In genomic region chr20:32045999-32046398, GRCh38 we compare ENCODE assay signal across 17 cellular contexts. TPM values are rescaled to one million over a fixed set of nuclear protein-coding genes. Genes with fewer than 3 reads are reported as not detected.
DNase-seq lines count a peak whose midpoint lies in the region; ATAC-seq and TF ChIP-seq lines count a peak whose summit lies in the region.
"Had no signal": no experiment of that assay in that cellular context is flagged by ENCODE, and none has a peak within 500 bp of the region (broad histone marks: within the 10 kb centered on the region; RNA-seq: fewer than 3 reads in every experiment).

No MANE protein-coding gene starts in this region.

- no peaks in the 10 kb centered on the region for H3K36me3 Mint-ChIP-seq in nephron progenitor cell (ENCODE audit: low read depth)
- H3K36me3 Mint-ChIP-seq: CD8-positive, alpha-beta memory T cell had no signal

- no peak overlapping the region for H3K27ac ChIP-seq in spleen

- no peak overlapping the region for H3K27ac Mint-ChIP-seq in nephron progenitor cell
- H3K27ac Mint-ChIP-seq: CD4-positive, CD25-positive, alpha-beta regulatory T cell; CD8-positive, alpha-beta memory T cell; HFFc6 had no signal

- peaks cover 53% of the 10 kb centered on the region for H3K27me3 Mint-ChIP-seq in nephron progenitor cell (ENCODE audit: low read depth, poor library complexity)

- in situ Hi-C loops in SK-MEL-5 (cut with HindIII; ENCODE audit: low pct_unique_long_range_greater_than_20kb, low sequenced_read_pairs) = no loop called here

- H3K9me3 ChIP-seq in spleen = no peaks in the 10 kb centered on the region
- H3K9me3 ChIP-seq: BE2C had no signal

- intact Hi-C loops in spleen (cut with DNase I; ENCODE audit: low total_unique reads) = no loop called here

- no peaks in the 10 kb centered on the region for H3K36me3 ChIP-seq in spleen
- H3K36me3 ChIP-seq: BE2C had no signal

- no peak overlapping the region for H3K4me3 Mint-ChIP-seq in nephron progenitor cell
- H3K4me3 Mint-ChIP-seq: CD4-positive, CD25-positive, alpha-beta regulatory T cell; CD8-positive, alpha-beta memory T cell; HFFc6 had no signal

- H3K27me3 ChIP-seq in spleen (replicated peaks in 1 of 7) = peaks cover 0 to 14% (median 0%) of the 10 kb centered on the region in 7 donors

- no peak for TF ChIP-seq CTCF in nephron progenitor cell (IDR thresholded peaks at IDR 0.05)
- no peak for TF ChIP-seq CTCF in spleen (IDR thresholded peaks at IDR 0.05 in 8 of 11, conservative IDR thresholded peaks at IDR 0.05 in 3 of 11)

- peaks cover 3% of the 10 kb centered on the region for H3K9me3 Mint-ChIP-seq in nephron progenitor cell
- H3K9me3 Mint-ChIP-seq: CD4-positive, CD25-positive, alpha-beta regulatory T cell; CD8-positive, alpha-beta memory T cell; HFFc6 had no signal

- peaks cover 14% of the 10 kb centered on the region for H3K4me1 Mint-ChIP-seq in nephron progenitor cell

- peaks cover 0 to 43% (median 11%) of the 10 kb centered on the region in 6 donors for H3K4me1 ChIP-seq in spleen
- H3K4me1 ChIP-seq: BE2C, Caco-2 had no signal

- TF ChIP-seq POLR2A in spleen (IDR thresholded peaks at IDR 0.05) = no peak

- 80 to 89% (median 85%) methylated on average over 3 of the region's 3 CpGs for WGBS in spleen, 5 donors

- DNase-seq in HuH-7 (ENCODE audit: low spot score) (peak; percentile 49), SK-MEL-5 (ENCODE audit: low read depth, low spot score) (peak; percentile 94), foreskin melanocyte (peak; percentile 76), hepatic stellate cell (ENCODE audit: low spot score) (no peak), nephron progenitor cell (no peak), spleen (no peak)
- DNase-seq: ACHN; BE2C; C1 segment of cervical spinal cord; CD4-positive, CD25-positive, alpha-beta regulatory T cell; CD8-positive, alpha-beta memory T cell; GOT3; H7; HFFc6 had no signal

- no peak overlapping the region for H3K4me3 ChIP-seq in spleen

- ATAC-seq in GM21367 (IDR thresholded peaks at IDR 0.05; ENCODE audit: unreplicated experiment) = no peak
- ATAC-seq: HCT116 had no signal

RNA-seq across cellular contexts. Expression of gene HCK, which starts 6.0 kb away (rescaled TPM):
- total RNA-seq in SK-MEL-5 (2014; rRNA removed; shearing (Covaris generic)) = not detected in 2 replicates
- polyA plus RNA-seq in SK-MEL-5 (2015; cell fraction: cytosol; rRNA removed) = not detected in 2 replicates
- not detected in 2 replicates for polyA plus RNA-seq in SK-MEL-5 (2015; cell fraction: nucleus; rRNA removed)
- total RNA-seq in spleen = 100 to 1,000 TPM; 139 to 341 (median 155) TPM
- 10 to 100 TPM; 44.3 to 76.4 (median 53.0) TPM for polyA plus RNA-seq in spleen
- total RNA-seq: Caco-2; CD4-positive, CD25-positive, alpha-beta regulatory T cell; HFFc6 had no signal
- polyA plus RNA-seq: CD8-positive, alpha-beta memory T cell had no signal

RNA-seq across cellular contexts. Expression of gene CCM2L, which starts 35.8 kb away (rescaled TPM):
- 0.08 and 0.16 TPM in 2 replicates for total RNA-seq in SK-MEL-5 (2014; rRNA removed; shearing (Covaris generic))
- 0.15 and 0.27 TPM in 2 replicates for polyA plus RNA-seq in SK-MEL-5 (2015; cell fraction: cytosol; rRNA removed)
- not detected in 2 replicates for polyA plus RNA-seq in SK-MEL-5 (2015; cell fraction: nucleus; rRNA removed)
- total RNA-seq in spleen = 100 to 1,000 TPM in 5 of 7 donors, 10 to 100 TPM in 2; 64.8 to 186 (median 138) TPM
- polyA plus RNA-seq in spleen = 100 to 1,000 TPM in 1 of 3 donors, 10 to 100 TPM in 2; 27.6 to 158 (median 71.1) TPM
- total RNA-seq: CD4-positive, CD25-positive, alpha-beta regulatory T cell; CD8-positive, alpha-beta memory T cell; HFFc6 had no signal
- polyA plus RNA-seq: CD4-positive, CD25-positive, alpha-beta regulatory T cell; CD8-positive, alpha-beta memory T cell had no signal

Comparison
In these comparisons a context has a peak if more than half of its experiments do, and no peak if none do; other contexts are left out.
1. DNase-seq: peak in HuH-7 (single experiment), SK-MEL-5 (single experiment) and foreskin melanocyte (single experiment); none in hepatic stellate cell (single experiment), nephron progenitor cell (single experiment) and spleen (single experiment).
2. RNA of gene HCK, which starts 6.0 kb away (total RNA-seq): 139 to 341 TPM in spleen; not detected in SK-MEL-5; every median in the first group is over 100 times any median in the second.
3. RNA of gene CCM2L, which starts 35.8 kb away (total RNA-seq): 64.8 to 186 TPM in spleen; 0.08 to 0.16 TPM in SK-MEL-5; every median in the first group is over 10 times any median in the second.